Comparison of ENCODE assay signal across 2 cellular contexts in the genomic region with DNA sequence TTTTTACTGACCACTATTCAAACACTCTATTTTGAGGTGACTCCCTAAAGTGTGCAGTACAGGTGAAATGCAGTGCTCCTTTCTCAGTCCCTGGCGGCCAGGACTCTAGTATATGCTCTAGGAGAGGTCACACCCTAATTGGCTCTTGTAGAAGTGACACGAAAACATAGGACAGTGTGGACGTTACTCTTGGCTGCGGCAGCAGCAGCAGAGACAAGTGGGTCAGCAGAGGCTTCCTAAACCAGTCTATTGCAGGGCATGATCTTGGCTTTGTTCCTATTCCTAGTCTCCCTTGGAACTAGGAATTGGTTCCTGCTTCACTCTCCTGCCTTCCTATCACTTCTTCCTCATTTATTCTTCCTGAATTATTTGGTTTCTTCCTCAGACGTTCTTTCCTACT.
TF ChIP-seq lines count a peak whose summit lies in the region.

No MANE protein-coding gene starts in this region.

TF ChIP-seq in liver, 16 proteins besides CTCF, POLR2A, EP300 and RAD21:
- TF ChIP-seq, protein P1, sequence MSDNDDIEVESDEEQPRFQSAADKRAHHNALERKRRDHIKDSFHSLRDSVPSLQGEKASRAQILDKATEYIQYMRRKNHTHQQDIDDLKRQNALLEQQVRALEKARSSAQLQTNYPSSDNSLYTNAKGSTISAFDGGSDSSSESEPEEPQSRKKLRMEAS (IDR thresholded peaks at IDR 0.05): peak; percentile 28
- no peak for TF ChIP-seq FOXA2 (IDR thresholded peaks at IDR 0.05)
- no peak for TF ChIP-seq YY1 (IDR thresholded peaks at IDR 0.05)
- no peak for TF ChIP-seq HNF4G (IDR thresholded peaks at IDR 0.05)
- TF ChIP-seq SP1 (IDR thresholded peaks at IDR 0.05): peak; percentile 23
- no peak for TF ChIP-seq JUND (IDR thresholded peaks at IDR 0.05)
- TF ChIP-seq TAF1 (conservative IDR thresholded peaks at IDR 0.05): no peak
- TF ChIP-seq NR2F2 (IDR thresholded peaks at IDR 0.05): no peak
- no peak for TF ChIP-seq FOXA1 (IDR thresholded peaks at IDR 0.05)
- peak; percentile 33 to 55 for TF ChIP-seq RXRA (IDR thresholded peaks at IDR 0.05)
- TF ChIP-seq EGR1 (IDR thresholded peaks at IDR 0.05; ENCODE audit: low read depth in 2 of 2): no peak
- TF ChIP-seq, protein P2, sequence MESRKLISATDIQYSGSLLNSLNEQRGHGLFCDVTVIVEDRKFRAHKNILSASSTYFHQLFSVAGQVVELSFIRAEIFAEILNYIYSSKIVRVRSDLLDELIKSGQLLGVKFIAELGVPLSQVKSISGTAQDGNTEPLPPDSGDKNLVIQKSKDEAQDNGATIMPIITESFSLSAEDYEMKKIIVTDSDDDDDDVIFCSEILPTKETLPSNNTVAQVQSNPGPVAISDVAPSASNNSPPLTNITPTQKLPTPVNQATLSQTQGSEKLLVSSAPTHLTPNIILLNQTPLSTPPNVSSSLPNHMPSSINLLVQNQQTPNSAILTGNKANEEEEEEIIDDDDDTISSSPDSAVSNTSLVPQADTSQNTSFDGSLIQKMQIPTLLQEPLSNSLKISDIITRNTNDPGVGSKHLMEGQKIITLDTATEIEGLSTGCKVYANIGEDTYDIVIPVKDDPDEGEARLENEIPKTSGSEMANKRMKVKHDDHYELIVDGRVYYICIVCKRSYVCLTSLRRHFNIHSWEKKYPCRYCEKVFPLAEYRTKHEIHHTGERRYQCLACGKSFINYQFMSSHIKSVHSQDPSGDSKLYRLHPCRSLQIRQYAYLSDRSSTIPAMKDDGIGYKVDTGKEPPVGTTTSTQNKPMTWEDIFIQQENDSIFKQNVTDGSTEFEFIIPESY (IDR thresholded peaks at IDR 0.05): no peak
- no peak for TF ChIP-seq GABPA (IDR thresholded peaks at IDR 0.05 in 1 of 2, conservative IDR thresholded peaks at IDR 0.05 in 1 of 2)
- peak; percentile 22 to 23 for TF ChIP-seq HNF4A (conservative IDR thresholded peaks at IDR 0.05)

TF ChIP-seq in HepG2, 621 proteins besides CTCF, POLR2A, EP300 and RAD21:
- TF ChIP-seq, protein P3, sequence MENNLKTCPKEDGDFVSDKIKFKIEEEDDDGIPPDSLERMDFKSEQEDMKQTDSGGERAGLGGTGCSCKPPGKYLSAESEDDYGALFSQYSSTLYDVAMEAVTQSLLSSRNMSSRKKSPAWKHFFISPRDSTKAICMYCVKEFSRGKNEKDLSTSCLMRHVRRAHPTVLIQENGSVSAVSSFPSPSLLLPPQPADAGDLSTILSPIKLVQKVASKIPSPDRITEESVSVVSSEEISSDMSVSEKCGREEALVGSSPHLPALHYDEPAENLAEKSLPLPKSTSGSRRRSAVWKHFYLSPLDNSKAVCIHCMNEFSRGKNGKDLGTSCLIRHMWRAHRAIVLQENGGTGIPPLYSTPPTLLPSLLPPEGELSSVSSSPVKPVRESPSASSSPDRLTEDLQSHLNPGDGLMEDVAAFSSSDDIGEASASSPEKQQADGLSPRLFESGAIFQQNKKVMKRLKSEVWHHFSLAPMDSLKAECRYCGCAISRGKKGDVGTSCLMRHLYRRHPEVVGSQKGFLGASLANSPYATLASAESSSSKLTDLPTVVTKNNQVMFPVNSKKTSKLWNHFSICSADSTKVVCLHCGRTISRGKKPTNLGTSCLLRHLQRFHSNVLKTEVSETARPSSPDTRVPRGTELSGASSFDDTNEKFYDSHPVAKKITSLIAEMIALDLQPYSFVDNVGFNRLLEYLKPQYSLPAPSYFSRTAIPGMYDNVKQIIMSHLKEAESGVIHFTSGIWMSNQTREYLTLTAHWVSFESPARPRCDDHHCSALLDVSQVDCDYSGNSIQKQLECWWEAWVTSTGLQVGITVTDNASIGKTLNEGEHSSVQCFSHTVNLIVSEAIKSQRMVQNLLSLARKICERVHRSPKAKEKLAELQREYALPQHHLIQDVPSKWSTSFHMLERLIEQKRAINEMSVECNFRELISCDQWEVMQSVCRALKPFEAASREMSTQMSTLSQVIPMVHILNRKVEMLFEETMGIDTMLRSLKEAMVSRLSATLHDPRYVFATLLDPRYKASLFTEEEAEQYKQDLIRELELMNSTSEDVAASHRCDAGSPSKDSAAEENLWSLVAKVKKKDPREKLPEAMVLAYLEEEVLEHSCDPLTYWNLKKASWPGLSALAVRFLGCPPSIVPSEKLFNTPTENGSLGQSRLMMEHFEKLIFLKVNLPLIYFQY (CRISPR knock-in tag; IDR thresholded peaks at IDR 0.05; ENCODE audit: borderline replicate concordance): no peak
- TF ChIP-seq CAMTA2 (CRISPR knock-in tag; IDR thresholded peaks at IDR 0.05; ENCODE audit: borderline replicate concordance): no peak
TF ChIP-seq in HepG2: peak in this region for 0.
